9 cellular contexts compared by ENCODE assay signal in the genomic region with DNA sequence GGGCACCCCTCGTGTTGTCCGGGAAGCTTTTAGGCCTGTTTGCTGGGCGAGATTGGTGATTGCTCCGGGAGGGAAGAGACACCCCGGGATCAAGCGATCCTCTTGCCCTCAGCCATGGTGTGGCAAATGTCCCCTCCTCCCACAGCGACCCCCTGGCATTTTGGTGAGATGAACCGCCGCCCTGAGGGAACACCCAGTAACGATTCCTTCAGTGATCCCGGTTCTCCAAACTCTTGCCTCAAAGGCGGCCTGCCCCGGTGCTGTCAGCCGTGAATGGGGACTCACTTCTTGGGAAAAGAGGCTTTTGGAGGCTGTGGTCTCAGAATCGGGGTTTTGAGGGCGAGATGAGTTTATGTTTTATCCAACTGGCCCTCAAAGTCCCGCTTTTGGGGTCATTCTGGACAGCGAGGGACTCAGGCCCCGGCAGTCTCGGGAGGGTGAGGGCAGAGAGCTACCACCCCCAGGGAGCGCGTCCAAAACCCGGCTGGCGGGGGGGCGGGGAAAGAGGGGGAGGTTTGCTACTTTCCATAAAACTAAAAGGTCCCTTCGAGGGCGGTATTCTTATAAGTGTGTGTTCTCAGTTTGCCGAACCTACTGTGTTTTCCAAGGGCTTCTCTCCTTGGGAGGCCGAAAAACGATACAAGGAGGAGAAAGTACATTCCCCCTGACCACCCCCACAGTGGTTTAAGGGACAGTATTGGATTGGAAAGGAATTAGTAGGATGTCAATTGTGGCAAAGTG.
DNase-seq lines count a peak whose midpoint lies in the region; ATAC-seq and TF ChIP-seq lines count a peak whose summit lies in the region.
"Had no signal": no experiment of that assay in that cellular context is flagged by ENCODE, and none has a peak within 500 bp of the region (broad histone marks: within the 10 kb centered on the region; RNA-seq: fewer than 3 reads in every experiment).

No MANE protein-coding gene starts in this region.

- H3K9me3 ChIP-seq in right atrium auricular region (no peaks in the 10 kb centered on the region), aorta (ENCODE audit: control insufficient read depth, low read length) (no peaks in the 10 kb centered on the region)

- H3K4me1 Mint-ChIP-seq in memory B cell = peaks cover 11% of the 10 kb centered on the region

- no peak overlapping the region for H3K27ac Mint-ChIP-seq in memory B cell

- H3K27ac ChIP-seq in right atrium auricular region (peak overlapping the region; percentile 46 to 71), brain microvascular endothelial cell (no peak overlapping the region), aorta (ENCODE audit: low read depth in 1 of 2, low read length in 2 of 2) (peak overlapping the region in 1 of 2 donors; percentile 6)

- DNase-seq in right atrium auricular region (ENCODE audit: low spot score) (no peak), left ventricle myocardium superior (no peak), brain microvascular endothelial cell (no peak), memory B cell (ENCODE audit: low spot score in 2 of 2) (no peak), aorta (peak; percentile 13 to 84), GM19240 (ENCODE audit: insufficient read length, low spot score) (no peak)
- DNase-seq: NCI-H526 treated with DMSO at 0.1 percent for 48 hours had no signal

- no peaks in the 10 kb centered on the region for H3K27me3 ChIP-seq in right atrium auricular region
- H3K27me3 ChIP-seq in brain microvascular endothelial cell (replicated peaks) = no peaks in the 10 kb centered on the region
- H3K27me3 ChIP-seq in aorta (ENCODE audit: control insufficient read depth in 1 of 2, insufficient read depth in 2 of 2, low read length in 1 of 2) = no peaks in the 10 kb centered on the region

- no peak for ATAC-seq in left ventricle myocardium superior
- ATAC-seq in memory B cell (ENCODE audit: low read depth) = no peak
- ATAC-seq in aorta (ENCODE audit: low FRiP score) = no peak
- no peak for ATAC-seq in GM18868 (IDR thresholded peaks at IDR 0.05; ENCODE audit: unreplicated experiment)
- no peak for ATAC-seq in HG02678 (IDR thresholded peaks at IDR 0.05; ENCODE audit: unreplicated experiment)

- in situ Hi-C loops in brain microvascular endothelial cell (cut with HindIII; ENCODE audit: low pct_ligation_motif_present, low sequenced_read_pairs) = no loop called here

- WGBS in aorta, 2 donors = 3 to 5% methylated on average over 28 to 30 of the region's 30 CpGs

- H3K4me1 ChIP-seq in right atrium auricular region = peaks cover 0 to 45% of the 10 kb centered on the region in 2 donors
- H3K4me1 ChIP-seq in aorta (ENCODE audit: control insufficient read depth in 1 of 2, insufficient read depth in 2 of 2, low read length in 2 of 2) = peaks cover 0 to 1% of the 10 kb centered on the region in 2 donors

- no peak for TF ChIP-seq CTCF in right atrium auricular region (IDR thresholded peaks at IDR 0.05)
- no peak for TF ChIP-seq CTCF in brain microvascular endothelial cell (IDR thresholded peaks at IDR 0.05; ENCODE audit: low read depth, low read length, missing control alignments)

- no peaks in the 10 kb centered on the region for H3K9me3 Mint-ChIP-seq in memory B cell

- H3K4me3 Mint-ChIP-seq in memory B cell = peak overlapping the region; percentile 84

- H3K36me3 ChIP-seq in right atrium auricular region = no peaks in the 10 kb centered on the region
- H3K36me3 ChIP-seq in brain microvascular endothelial cell (replicated peaks) = no peaks in the 10 kb centered on the region
- H3K36me3 ChIP-seq in aorta (ENCODE audit: control insufficient read depth in 1 of 2, insufficient read depth in 2 of 2, low read length in 1 of 2) = no peaks in the 10 kb centered on the region

- peaks cover 1% of the 10 kb centered on the region for H3K27me3 Mint-ChIP-seq in memory B cell

- no peaks in the 10 kb centered on the region for H3K36me3 Mint-ChIP-seq in memory B cell

- H3K4me3 ChIP-seq in right atrium auricular region = peak overlapping the region; percentile 66 to 96
- H3K4me3 ChIP-seq in brain microvascular endothelial cell (ENCODE audit: low read depth, low read length) = peak overlapping the region; percentile 70
- H3K4me3 ChIP-seq in aorta (ENCODE audit: low read length in 2 of 2) = peak overlapping the region; percentile 97 to 100

- intact Hi-C loops in left ventricle myocardium superior (cut with micrococcal nuclease) = no loop called here
- intact Hi-C loops in aorta (cut with DNase I) = no loop called here

Comparison
In these comparisons a context has a peak if more than half of its experiments do, and no peak if none do; other contexts are left out.
1. DNase-seq: peak in aorta (2 of 2); none in right atrium auricular region (single experiment), left ventricle myocardium superior (single experiment), brain microvascular endothelial cell (single experiment), memory B cell (0 of 2) and GM19240 (single experiment).
2. Peak in every context shown above with its lines, with median percentiles within 50 percentile points of each other: H3K4me3 ChIP-seq.